ENCODE assay signal across 18 cellular contexts in genomic region chr10:88953662-88954061, GRCh38. TPM values are rescaled to one million over a fixed set of nuclear protein-coding genes. Genes with fewer than 3 reads are reported as not detected.
A peak's percentile ranks its signal among the peaks of the same experiment; 100 is the strongest.
DNase-seq lines count a peak whose midpoint lies in the region; ATAC-seq and TF ChIP-seq lines count a peak whose summit lies in the region.
"Had no signal": no experiment of that assay in that cellular context is flagged by ENCODE, and none has a peak within 500 bp of the region (broad histone marks: within the 10 kb centered on the region; RNA-seq: fewer than 3 reads in every experiment).

No MANE protein-coding gene starts in this region.

- no peaks in the 10 kb centered on the region for H3K36me3 ChIP-seq in muscle layer of duodenum (ENCODE audit: control insufficient read depth in 1 of 2, insufficient read depth in 2 of 2, low read length in 2 of 2)
- H3K36me3 ChIP-seq in stomach smooth muscle (ENCODE audit: control insufficient read depth in 2 of 2, insufficient read depth in 2 of 2, low read length in 2 of 2), result peaks cover 5 to 6% of the 10 kb centered on the region in 2 donors

- peak overlapping the region; percentile 99 to 100 for H3K9ac ChIP-seq in stomach smooth muscle (ENCODE audit: low read length in 2 of 2)

- no peaks in the 10 kb centered on the region for H3K9me3 ChIP-seq in muscle layer of duodenum (ENCODE audit: control insufficient read depth in 1 of 2, low read length in 2 of 2)
- H3K9me3 ChIP-seq in stomach smooth muscle (ENCODE audit: control insufficient read depth in 2 of 2, low read length in 2 of 2), result no peaks in the 10 kb centered on the region

- H3K4me3 ChIP-seq in muscle layer of duodenum (ENCODE audit: low read depth in 1 of 2, low read length in 2 of 2) (no peak overlapping the region), stomach smooth muscle (ENCODE audit: low read length in 2 of 2) (peak overlapping the region; percentile 87 to 92)

- H3K27me3 ChIP-seq in muscle layer of duodenum (ENCODE audit: low read depth, low read length) (no peaks in the 10 kb centered on the region), stomach smooth muscle (ENCODE audit: control insufficient read depth in 1 of 2, insufficient read depth in 2 of 2, low read length in 2 of 2) (no peaks in the 10 kb centered on the region), foreskin keratinocyte (no peaks in the 10 kb centered on the region)

- ATAC-seq in foreskin keratinocyte, result no peak
- ATAC-seq: left lobe of liver had no signal

- H3K27ac ChIP-seq in VCaP (peak overlapping the region; percentile 80; the same call in 1 of the 2 replicates), muscle layer of duodenum (ENCODE audit: low read length) (peak overlapping the region; percentile 95), stomach smooth muscle (ENCODE audit: low read length) (peak overlapping the region; percentile 99), foreskin keratinocyte (no peak overlapping the region)

- no peak for TF ChIP-seq CTCF in VCaP (conservative IDR thresholded peaks at IDR 0.05)
- TF ChIP-seq CTCF in foreskin keratinocyte (conservative IDR thresholded peaks at IDR 0.05), result no peak

- DNase-seq in Kasumi-1 (lab: John Stamatoyannopoulos, UW), result peak; percentile 10 to 18
- DNase-seq in activated gamma-delta T cell treated with Interleukin-2 at 50 U/mL for 16 hours, result no peak
- no peak for DNase-seq in D341Med (ENCODE audit: low spot score)
- no peak for DNase-seq in DMS 273 treated with DMSO at 0.1 percent for 48 hours (lab: John Stamatoyannopoulos, UW)
- no peak for DNase-seq in foreskin keratinocyte
- DNase-seq: activated CD4-positive, alpha-beta T cell treated with anti-CD3 and anti-CD28 coated beads for 48 hours; activated effector memory CD4-positive, alpha-beta T cell treated with Interleukin-2 at 50 U/mL for 16 hours; CD8-positive, alpha-beta memory T cell; DMS79; HCEC 1CT; NCI-H187 treated with DMSO at 0.1 percent for 48 hours; NCI-H226; occipital lobe; stimulated activated CD4-positive, alpha-beta T cell treated with anti-CD3 and anti-CD28 coated beads, Interleukin-2, amount 100 ng/mL, for 48 hours had no signal

- H3K4me1 ChIP-seq in muscle layer of duodenum (ENCODE audit: control insufficient read depth in 1 of 2, insufficient read depth in 2 of 2, low read length in 2 of 2) (peaks cover 0 to 4% of the 10 kb centered on the region in 2 donors), stomach smooth muscle (ENCODE audit: control insufficient read depth, insufficient read depth, low read length) (no peaks in the 10 kb centered on the region), foreskin keratinocyte (peaks cover 5% of the 10 kb centered on the region)

RNA-seq across cellular contexts. Expression of gene ACTA2, which starts 1.1 kb away (rescaled TPM):
- total RNA-seq in foreskin keratinocyte, result 10.3 and 12.2 TPM in 2 replicates
- 10.2 and 10.9 TPM in 2 replicates for polyA plus RNA-seq in foreskin keratinocyte

RNA-seq across cellular contexts. Expression of gene FAS, which starts 36.9 kb away (rescaled TPM):
- total RNA-seq in foreskin keratinocyte, result 18.0 and 24.1 TPM in 2 replicates
- 8.5 and 12.4 TPM in 2 replicates for polyA plus RNA-seq in foreskin keratinocyte

Comparison
In these comparisons a context has a peak if more than half of its experiments do, and no peak if none do; other contexts are left out.
1. DNase-seq: peak in Kasumi-1 (2 of 2); none in activated gamma-delta T cell treated with Interleukin-2 at 50 U/mL for 16 hours (single experiment), D341Med (single experiment), DMS 273 treated with DMSO at 0.1 percent for 48 hours (single experiment) and foreskin keratinocyte (0 of 2).
2. H3K4me3 ChIP-seq: peak in stomach smooth muscle (2 of 2); none in muscle layer of duodenum (0 of 2).